In genomic region chr19:45423589-45424190, GRCh38 we compare ENCODE assay signal across 8 cellular contexts. TPM values are rescaled to one million over a fixed set of nuclear protein-coding genes. Genes with fewer than 3 reads are reported as not detected.
DNase-seq lines count a peak whose midpoint lies in the region; ATAC-seq and TF ChIP-seq lines count a peak whose summit lies in the region.

Gene ERCC1 (minus strand): TSS chr19:45423917. CDS start chr19:45423374, 543 bp downstream.

- H3K9ac ChIP-seq in duodenal mucosa (ENCODE audit: low read depth in 1 of 2, low read length in 2 of 2), result peak within 1 kb of the TSS; percentile 81 to 93

- H3K4me3 ChIP-seq in duodenal mucosa (ENCODE audit: low read depth in 1 of 2, low read length in 2 of 2) (peak within 1 kb of the TSS; percentile 64 to 80), lower lobe of right lung (peak within 1 kb of the TSS; percentile 65)

- no peaks in the 10 kb centered on the region for H3K27me3 ChIP-seq in duodenal mucosa (ENCODE audit: control insufficient read depth in 1 of 2, insufficient read depth in 2 of 2, low read length in 2 of 2)
- no peaks in the 10 kb centered on the region for H3K27me3 ChIP-seq in lower lobe of right lung (ENCODE audit: low read depth)

- TF ChIP-seq CTCF in lower lobe of right lung (IDR thresholded peaks at IDR 0.05), result no peak

- ATAC-seq in HG03378 (IDR thresholded peaks at IDR 0.05; ENCODE audit: unreplicated experiment), result peak; percentile 51
- peak; percentile 92 to 93 for ATAC-seq in lower lobe of right lung

- H3K27ac ChIP-seq in duodenal mucosa (ENCODE audit: low read depth, low read length) (peak within 1 kb of the TSS; percentile 78), lower lobe of right lung (peak within 1 kb of the TSS; percentile 91)

- intact Hi-C loops in lower lobe of right lung (cut with DNase I), result no loop called here

- H3K9me3 ChIP-seq in duodenal mucosa (ENCODE audit: control insufficient read depth in 1 of 2, low read length in 2 of 2) (no peaks in the 10 kb centered on the region), lower lobe of right lung (no peaks in the 10 kb centered on the region)

- H3K4me1 ChIP-seq in duodenal mucosa (ENCODE audit: control insufficient read depth in 1 of 2, insufficient read depth in 2 of 2, low read length in 2 of 2) (peaks cover 15 to 28% of the 10 kb centered on the region in 2 donors), lower lobe of right lung (peaks cover 54% of the 10 kb centered on the region)

- H3K36me3 ChIP-seq in duodenal mucosa (ENCODE audit: control insufficient read depth in 1 of 2, insufficient read depth in 2 of 2, low read length in 2 of 2) (peaks cover 3 to 9% of the 10 kb centered on the region in 2 donors), lower lobe of right lung (peaks cover 23% of the 10 kb centered on the region)

- DNase-seq in C1 segment of cervical spinal cord (lab: John Stamatoyannopoulos, UW) (peak; percentile 33 to 95 (median 87)), GM19238 (ENCODE audit: insufficient read length, low spot score) (peak; percentile 96), NCI-H446 treated with DMSO at 0.1 percent for 48 hours (lab: John Stamatoyannopoulos, UW) (peak; percentile 90), lower lobe of right lung (peak; percentile 99)
- peak; percentile 50 to 53 for DNase-seq in activated CD4-positive, alpha-beta T cell treated with anti-CD3 and anti-CD28 coated beads for 4 hours
- DNase-seq in stimulated activated CD4-positive, alpha-beta T cell treated with anti-CD3 and anti-CD28 coated beads, TNF-alpha, amount 100 ng/mL, for 48 hours (ENCODE audit: low read depth in 3 of 3), result peak; percentile 55 to 79 (median 64)

RNA-seq across cellular contexts. Expression of gene ERCC1, which starts in this region (rescaled TPM):
- 41.6 TPM for total RNA-seq in lower lobe of right lung

Comparison
In these comparisons a context has a peak if more than half of its experiments do, and no peak if none do; other contexts are left out.
1. Peak in every context shown above with its lines: DNase-seq, ATAC-seq, H3K4me3 ChIP-seq and H3K27ac ChIP-seq.